ENCODE assay signal across 18 cellular contexts in genomic region chr17:67831268-67831667, GRCh38. TPM values are rescaled to one million over a fixed set of nuclear protein-coding genes. Genes with fewer than 3 reads are reported as not detected.
DNase-seq lines count a peak whose midpoint lies in the region; ATAC-seq, FAIRE-seq and TF ChIP-seq lines count a peak whose summit lies in the region.
"Had no signal": no experiment of that assay in that cellular context is flagged by ENCODE, and none has a peak within 500 bp of the region (broad histone marks: within the 10 kb centered on the region; RNA-seq: fewer than 3 reads in every experiment).

No MANE protein-coding gene starts in this region.

- no peaks in the 10 kb centered on the region for H3K27me3 ChIP-seq in BLaER1
- H3K27me3 ChIP-seq in bronchial epithelial cell (ENCODE audit: control insufficient read depth, insufficient read depth, low read length): no peaks in the 10 kb centered on the region
- H3K27me3 ChIP-seq in left lung: no peaks in the 10 kb centered on the region
- no peaks in the 10 kb centered on the region for H3K27me3 ChIP-seq in stomach
- no peaks in the 10 kb centered on the region for H3K27me3 ChIP-seq in right cardiac atrium (ENCODE audit: control insufficient read depth, insufficient read depth)
- H3K27me3 ChIP-seq: uterus had no signal

- H4K20me1 ChIP-seq in BLaER1: peaks cover 97% of the 10 kb centered on the region

- WGBS in stomach, 5 donors: 48 to 69% (median 52%) methylated on average over 4 of the region's 4 CpGs
- WGBS in right cardiac atrium: 81% methylated on average over 4 of the region's 4 CpGs

- H3K9me3 ChIP-seq in BLaER1 (peaks cover 8% of the 10 kb centered on the region; the same call in 1 of the 2 replicates), left lung (no peaks in the 10 kb centered on the region), stomach (no peaks in the 10 kb centered on the region), right cardiac atrium (ENCODE audit: control insufficient read depth, low read length) (no peaks in the 10 kb centered on the region)
- H3K9me3 ChIP-seq: uterus had no signal

- H3K4me1 ChIP-seq in BLaER1: peaks cover 57% of the 10 kb centered on the region
- H3K4me1 ChIP-seq in left lung: peaks cover 17 to 75% of the 10 kb centered on the region in 2 donors
- peaks cover 30 to 94% (median 66%) of the 10 kb centered on the region in 4 donors for H3K4me1 ChIP-seq in stomach
- peaks cover 13% of the 10 kb centered on the region for H3K4me1 ChIP-seq in right cardiac atrium (ENCODE audit: control insufficient read depth, insufficient read depth, low read length)

- no peak overlapping the region for H3K9ac ChIP-seq in BLaER1

- intact Hi-C loops in left lung (cut with DNase I): no loop called here
- intact Hi-C loops in stomach (cut with DNase I; ENCODE audit: low total_unique reads): no loop called here
- intact Hi-C loops in right cardiac atrium (cut with DNase I): no loop called here

- peak; percentile 36 for DNase-seq in EH (ENCODE audit: low read depth)
- DNase-seq in bronchial epithelial cell (ENCODE audit: low read depth): peak; percentile 35
- DNase-seq in left lung: no peak
- no peak for DNase-seq in stomach
- DNase-seq in EL: no peak
- DNase-seq in NCI-H226: no peak
- DNase-seq in right cardiac atrium: no peak
- DNase-seq: activated CD4-positive, CD25-positive, alpha-beta regulatory T cell; cerebellar nuclear complex; HCEC 1CT; left colon; NCI-H1930; NCI-H446; NK-92 treated with Interleukin-12 subunit alpha and Interleukin-12 subunit beta, amount 100 ng/mL, for 24 hours; uterus had no signal

- TF ChIP-seq CTCF in bronchial epithelial cell (IDR thresholded peaks at IDR 0.05; ENCODE audit: insufficient read depth, low read length, severe bottlenecking) (no peak), left lung (IDR thresholded peaks at IDR 0.05) (no peak), stomach (IDR thresholded peaks at IDR 0.05) (no peak)

- no peak for TF ChIP-seq EP300 in stomach (IDR thresholded peaks at IDR 0.05)

- FAIRE-seq in bronchial epithelial cell (lab: Jason Lieb, UNC): no peak
- FAIRE-seq: frontal cortex, GM19239 had no signal

- H3K36me3 ChIP-seq in BLaER1 (peaks cover 44% of the 10 kb centered on the region), bronchial epithelial cell (ENCODE audit: control insufficient read depth, insufficient read depth, low read length) (no peaks in the 10 kb centered on the region), left lung (no peaks in the 10 kb centered on the region), stomach (no peaks in the 10 kb centered on the region)
- H3K36me3 ChIP-seq: uterus had no signal

- peak overlapping the region; percentile 11; the same call in 1 of the 2 replicates for H3K4me2 ChIP-seq in BLaER1

- ATAC-seq in left lung: peak; percentile 21
- ATAC-seq in right cardiac atrium: no peak

- H3K27ac ChIP-seq in BLaER1 (no peak overlapping the region), left lung (no peak overlapping the region), stomach (peak overlapping the region in 1 of 5 donors; percentile 35), right cardiac atrium (ENCODE audit: low read length) (no peak overlapping the region)
- H3K27ac ChIP-seq: uterus had no signal

- H3K4me3 ChIP-seq in BLaER1: no peak overlapping the region
- H3K4me3 ChIP-seq in bronchial epithelial cell (ENCODE audit: low read depth, low read length): no peak overlapping the region
- H3K4me3 ChIP-seq in left lung: no peak overlapping the region
- H3K4me3 ChIP-seq in stomach: no peak overlapping the region
- no peak overlapping the region for H3K4me3 ChIP-seq in right cardiac atrium (ENCODE audit: low read length)
- H3K4me3 ChIP-seq: uterus had no signal

- no peak for TF ChIP-seq POLR2A in stomach (IDR thresholded peaks at IDR 0.05)

RNA-seq across cellular contexts. Expression of gene BPTF, which starts 6.0 kb away (rescaled TPM):
- total RNA-seq in bronchial epithelial cell: 18.7 and 23.8 TPM in 2 replicates
- total RNA-seq in left lung: 10 to 100 TPM; 75.4 to 77.6 TPM
- 100 to 1,000 TPM in 2 of 5 donors, 10 to 100 TPM in 3; 36.8 to 122 (median 83.9) TPM for total RNA-seq in stomach
- 1 to 10 TPM; 8.6 to 9.5 (median 9.3) TPM for polyA plus RNA-seq in stomach
- 100 to 1,000 TPM in 2 of 4 donors, 10 to 100 TPM in 2; 94.4 to 106 (median 98.0) TPM for total RNA-seq in right cardiac atrium
- polyA plus RNA-seq in right cardiac atrium: 19.5 TPM

Comparison
In these comparisons a context has a peak if more than half of its experiments do, and no peak if none do; other contexts are left out.
1. DNase-seq: peak in EH (single experiment) and bronchial epithelial cell (single experiment); none in left lung (0 of 2), stomach (single experiment), EL (single experiment), NCI-H226 (single experiment) and right cardiac atrium (0 of 3).